ENCODE assay signal across 25 cellular contexts in the genomic region with DNA sequence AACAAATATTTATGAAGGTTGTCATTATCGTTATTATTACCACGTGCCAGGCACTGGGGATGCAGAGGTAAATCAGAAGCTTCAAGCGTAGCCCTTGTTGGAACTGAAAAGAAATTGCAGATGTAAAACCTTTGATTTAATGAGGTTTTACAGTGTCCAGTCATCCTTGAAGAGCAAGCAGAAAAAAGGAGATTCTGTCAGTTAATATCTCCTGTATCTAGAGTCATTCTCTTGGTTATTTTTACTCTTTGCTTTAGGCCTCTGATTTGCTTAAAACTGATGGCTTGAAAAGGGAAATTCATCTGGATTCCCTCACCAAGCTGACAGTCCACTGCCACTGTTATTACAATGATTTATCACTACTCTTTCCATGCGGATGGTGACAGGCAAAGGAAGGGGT.
"Had no signal": no experiment of that assay in that cellular context is flagged by ENCODE, and none has a peak within 500 bp of the region (broad histone marks: within the 10 kb centered on the region; RNA-seq: fewer than 3 reads in every experiment).

No MANE protein-coding gene starts in this region.

- H3K27ac Mint-ChIP-seq: activated B cell treated with CpG ODN at 0.5 μM for 24 hours; activated CD4-positive, alpha-beta memory T cell treated with anti-CD3 and anti-CD28 coated beads for 36 hours; activated CD4-positive, alpha-beta T cell treated with anti-CD3 and anti-CD28 coated beads, Interleukin-2, amount 10 ng/mL, durations not matched to agents 7 days and 5 days; activated naive CD4-positive, alpha-beta T cell treated with anti-CD3 and anti-CD28 coated beads for 36 hours; activated naive CD8-positive, alpha-beta T cell; activated T-helper 17 cell treated with anti-CD3 and anti-CD28 coated beads, Interleukin-2, amount 50 U/mL, for 72 hours; T-helper 17 cell had no signal

- H3K4me3 ChIP-seq: PC-9 had no signal

- H3K36me3 Mint-ChIP-seq: activated CD4-positive, alpha-beta memory T cell treated with anti-CD3 and anti-CD28 coated beads for 36 hours; activated naive CD8-positive, alpha-beta T cell; brain had no signal

- H3K9me3 Mint-ChIP-seq: activated B cell treated with CpG ODN at 0.5 μM for 24 hours; activated CD4-positive, alpha-beta T cell treated with anti-CD3 and anti-CD28 coated beads, Interleukin-2, amount 10 ng/mL, durations not matched to agents 7 days and 5 days had no signal

- H3K4me3 Mint-ChIP-seq: activated B cell treated with CpG ODN at 0.5 μM for 24 hours; activated CD4-positive, alpha-beta memory T cell treated with anti-CD3 and anti-CD28 coated beads for 36 hours; activated CD4-positive, alpha-beta T cell treated with anti-CD3 and anti-CD28 coated beads, Interleukin-2, amount 10 ng/mL, durations not matched to agents 7 days and 5 days; activated naive CD4-positive, alpha-beta T cell treated with anti-CD3 and anti-CD28 coated beads for 36 hours; activated naive CD8-positive, alpha-beta T cell; activated T-cell treated with anti-CD3 and anti-CD28 coated beads, Interleukin-2, amount 50 U/mL, for 4 hours; activated T-helper 17 cell treated with anti-CD3 and anti-CD28 coated beads, Interleukin-2, amount 50 U/mL, for 72 hours; brain; T-helper 17 cell had no signal

- H3K4me1 Mint-ChIP-seq: activated B cell treated with CpG ODN at 0.5 μM for 24 hours; activated CD4-positive, alpha-beta T cell treated with anti-CD3 and anti-CD28 coated beads, Interleukin-2, amount 10 ng/mL, durations not matched to agents 7 days and 5 days; activated T-helper 17 cell treated with anti-CD3 and anti-CD28 coated beads, Interleukin-2, amount 50 U/mL, for 72 hours; brain; T-helper 17 cell had no signal

- H3K4me2 ChIP-seq: PC-9 had no signal

- H3K27me3 Mint-ChIP-seq: activated B cell treated with CpG ODN at 0.5 μM for 24 hours; activated CD4-positive, alpha-beta memory T cell treated with anti-CD3 and anti-CD28 coated beads for 36 hours; activated CD4-positive, alpha-beta T cell treated with anti-CD3 and anti-CD28 coated beads, Interleukin-2, amount 10 ng/mL, durations not matched to agents 7 days and 5 days; brain had no signal

- H2AFZ ChIP-seq: PC-9 had no signal

- ATAC-seq: activated T-cell treated with anti-CD3 and anti-CD28 coated beads, Interleukin-2, amount 50 U/mL, for 4 hours; activated T-helper 17 cell treated with anti-CD3 and anti-CD28 coated beads, Interleukin-2, amount 50 U/mL, for 72 hours; T-helper 17 cell had no signal

- FAIRE-seq: astrocyte, TTC549 had no signal

- DNase-seq: activated B cell treated with CpG ODN at 0.5 μM for 24 hours; activated CD4-positive, alpha-beta memory T cell treated with anti-CD3 and anti-CD28 coated beads for 36 hours; activated CD4-positive, alpha-beta T cell treated with anti-CD3 and anti-CD28 coated beads, Interleukin-2, amount 10 ng/mL, durations not matched to agents 7 days and 5 days; activated CD8-positive, alpha-beta memory T cell treated with anti-CD3 and anti-CD28 coated beads for 24 hours; activated gamma-delta T cell; activated naive CD4-positive, alpha-beta T cell treated with anti-CD3 and anti-CD28 coated beads for 36 hours; activated T-cell treated with anti-CD3 and anti-CD28 coated beads, Interleukin-2, amount 50 U/mL, for 4 hours; amygdala; cerebellar nuclear complex; IMR-90; KBM-7; NCI-H1048; NCI-H1694 treated with DMSO at 0.1 percent for 48 hours; NCI-H2081; NCI-H2171 treated with DMSO at 0.1 percent for 48 hours; NCI-H226; PC-9; SHP77 treated with DMSO at 0.1 percent for 48 hours; T-helper 17 cell; T1000 had no signal

- H3K27ac ChIP-seq: PC-9 had no signal
